1 cellular context compared by ENCODE assay signal in genomic region chr12:6056406-6057211, GRCh38.
A peak's percentile ranks its signal among the peaks of the same experiment; 100 is the strongest.
TF ChIP-seq lines count a peak whose summit lies in the region.

No MANE protein-coding gene starts in this region.

TF ChIP-seq in H1, 55 proteins besides CTCF, POLR2A, EP300 and RAD21 (continued from another document):
- no peak for TF ChIP-seq USF2 (IDR thresholded peaks at IDR 0.05; ENCODE audit: low read length)
- TF ChIP-seq SP2 (IDR thresholded peaks at IDR 0.05; ENCODE audit: low read length): no peak
- TF ChIP-seq CREB1 (IDR thresholded peaks at IDR 0.05): peak; percentile 31; the same call in 1 of the 2 replicates
- no peak for TF ChIP-seq CBX8 (IDR thresholded peaks at IDR 0.05; ENCODE audit: borderline replicate concordance, low read depth, low read length)
- peak; percentile 64 to 79; a peak in 1 of 4 replicates for TF ChIP-seq HDAC2 (IDR thresholded peaks at IDR 0.05; ENCODE audit: borderline replicate concordance in 1 of 2, low read depth in 2 of 2, low read length in 2 of 2)
- TF ChIP-seq, protein P1, sequence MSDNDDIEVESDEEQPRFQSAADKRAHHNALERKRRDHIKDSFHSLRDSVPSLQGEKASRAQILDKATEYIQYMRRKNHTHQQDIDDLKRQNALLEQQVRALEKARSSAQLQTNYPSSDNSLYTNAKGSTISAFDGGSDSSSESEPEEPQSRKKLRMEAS (IDR thresholded peaks at IDR 0.05): peak; percentile 95
- TF ChIP-seq KDM4A (IDR thresholded peaks at IDR 0.05; ENCODE audit: low read depth, low read length, severe bottlenecking): peak; percentile 95
